ENCODE assay signal across 8 cellular contexts in genomic region chr19:45440259-45440638, GRCh38. TPM values are rescaled to one million over a fixed set of nuclear protein-coding genes. Genes with fewer than 3 reads are reported as not detected.
DNase-seq lines count a peak whose midpoint lies in the region; ATAC-seq and TF ChIP-seq lines count a peak whose summit lies in the region.

No MANE protein-coding gene starts in this region.

- no peaks in the 10 kb centered on the region for H3K27me3 ChIP-seq in cardiac muscle cell
- no peaks in the 10 kb centered on the region for H3K27me3 ChIP-seq in breast epithelium
- H3K27me3 ChIP-seq in mesenchymal stem cell (ENCODE audit: control insufficient read depth in 1 of 2, insufficient read depth in 1 of 2, low read length in 2 of 2) = no peaks in the 10 kb centered on the region
- H3K27me3 ChIP-seq in upper lobe of right lung = no peaks in the 10 kb centered on the region

- 73% methylated on average over 7 of the region's 9 CpGs for WGBS in mesenchymal stem cell

- no peak for DNase-seq in cardiac muscle cell (ENCODE audit: low read depth in 1 of 2, low spot score in 1 of 2)
- DNase-seq in left ventricle myocardium superior = no peak
- no peak for DNase-seq in breast epithelium (ENCODE audit: low spot score in 2 of 2)
- no peak for DNase-seq in mesenchymal stem cell
- DNase-seq in upper lobe of right lung = no peak
- DNase-seq in NCI-H345 treated with DMSO at 0.1 percent for 48 hours (lab: John Stamatoyannopoulos, UW; ENCODE audit: unreplicated experiment) = no peak
- DNase-seq in NCI-H1105 (lab: John Stamatoyannopoulos, UW) = no peak

- H4K8ac ChIP-seq in mesenchymal stem cell (ENCODE audit: low read length) = peak overlapping the region; percentile 80

- H3K9me3 ChIP-seq in cardiac muscle cell (ENCODE audit: low read depth) (no peaks in the 10 kb centered on the region), breast epithelium (no peaks in the 10 kb centered on the region), mesenchymal stem cell (ENCODE audit: control insufficient read depth, low read length) (no peaks in the 10 kb centered on the region), upper lobe of right lung (no peaks in the 10 kb centered on the region)

- peak overlapping the region; percentile 22 to 96 for H2BK12ac ChIP-seq in mesenchymal stem cell (ENCODE audit: low read length in 2 of 2)

- intact Hi-C loops in left ventricle myocardium superior (cut with micrococcal nuclease) (no loop called here), breast epithelium (cut with DNase I; ENCODE audit: low total_unique reads) (no loop called here), upper lobe of right lung (cut with DNase I) (loop anchor here (2.0 kb wide), 1 partner anchor 39 kb away; no protein-coding TSS in a partner anchor)

- H3K36me3 ChIP-seq in cardiac muscle cell (no peaks in the 10 kb centered on the region), breast epithelium (no peaks in the 10 kb centered on the region), mesenchymal stem cell (ENCODE audit: control insufficient read depth in 1 of 2, insufficient read depth in 2 of 2, low read depth in 1 of 2, low read length in 2 of 2) (no peaks in the 10 kb centered on the region), upper lobe of right lung (no peaks in the 10 kb centered on the region)

- H3K4me1 ChIP-seq in cardiac muscle cell (ENCODE audit: low read depth) = peaks cover 17% of the 10 kb centered on the region
- peaks cover 0 to 12% of the 10 kb centered on the region in 2 donors for H3K4me1 ChIP-seq in breast epithelium
- peaks cover 21% of the 10 kb centered on the region for H3K4me1 ChIP-seq in mesenchymal stem cell (ENCODE audit: control insufficient read depth, insufficient read depth, low read depth, low read length)
- H3K4me1 ChIP-seq in upper lobe of right lung = peaks cover 17% of the 10 kb centered on the region

- TF ChIP-seq CTCF in cardiac muscle cell (IDR thresholded peaks at IDR 0.05; ENCODE audit: low read depth, low read length) (no peak), breast epithelium (IDR thresholded peaks at IDR 0.05) (no peak), upper lobe of right lung (IDR thresholded peaks at IDR 0.05) (no peak)

- no peak for TF ChIP-seq POLR2A in breast epithelium (IDR thresholded peaks at IDR 0.05)

- peak overlapping the region; percentile 85 for H3K9ac ChIP-seq in mesenchymal stem cell (ENCODE audit: low read length)

- H3K4me3 ChIP-seq in cardiac muscle cell (peak overlapping the region; percentile 71), breast epithelium (peak overlapping the region; percentile 58 to 88 (median 74)), mesenchymal stem cell (ENCODE audit: insufficient read depth in 1 of 2, low read depth in 1 of 2, low read length in 2 of 2) (peak overlapping the region; percentile 71 to 72), upper lobe of right lung (peak overlapping the region; percentile 72)

- H3K4me2 ChIP-seq in mesenchymal stem cell (ENCODE audit: low read length, poor library complexity, severe bottlenecking) = peak overlapping the region; percentile 78

- H3K18ac ChIP-seq in mesenchymal stem cell (ENCODE audit: low read depth in 1 of 2, low read length in 2 of 2) = peak overlapping the region; percentile 25 to 92

- H3K14ac ChIP-seq in mesenchymal stem cell (ENCODE audit: low read length in 2 of 2) = peak overlapping the region in 1 of 2 experiments; percentile 57

- peak overlapping the region; percentile 56 for H2BK120ac ChIP-seq in mesenchymal stem cell (ENCODE audit: low read depth, low read length)

- no peak overlapping the region for H3K23ac ChIP-seq in mesenchymal stem cell (ENCODE audit: low read length in 2 of 2)

- H3K27ac ChIP-seq in cardiac muscle cell (peak overlapping the region; percentile 97), breast epithelium (peak overlapping the region; percentile 96 to 97), mesenchymal stem cell (ENCODE audit: low read length, poor library complexity, severe bottlenecking) (no peak overlapping the region), upper lobe of right lung (peak overlapping the region; percentile 87)

- H3K4ac ChIP-seq in mesenchymal stem cell (ENCODE audit: low read depth in 1 of 2, low read length in 2 of 2) = peak overlapping the region in 1 of 2 experiments; percentile 94

- no peaks in the 10 kb centered on the region for H3K79me1 ChIP-seq in mesenchymal stem cell (replicated peaks; ENCODE audit: low read length, poor library complexity, severe bottlenecking)

- peak overlapping the region; percentile 92 for H2BK15ac ChIP-seq in mesenchymal stem cell (ENCODE audit: low read depth, poor library complexity, severe bottlenecking)

- H4K91ac ChIP-seq in mesenchymal stem cell (ENCODE audit: low read length) = peak overlapping the region; percentile 79

- H2AFZ ChIP-seq in mesenchymal stem cell (ENCODE audit: low read depth, low read length) = peak overlapping the region; percentile 70

- ATAC-seq in left ventricle myocardium superior = no peak
- no peak for ATAC-seq in upper lobe of right lung
- ATAC-seq in HG02840 (IDR thresholded peaks at IDR 0.05; ENCODE audit: low FRiP score, unreplicated experiment) = no peak

- H2AK5ac ChIP-seq in mesenchymal stem cell (ENCODE audit: low read length, severe bottlenecking) = no peak overlapping the region

- H2BK5ac ChIP-seq in mesenchymal stem cell (ENCODE audit: low read depth, low read length, poor library complexity, severe bottlenecking) = no peak overlapping the region

RNA-seq across cellular contexts. Expression of gene ERCC1, which starts 16.5 kb away (rescaled TPM):
- total RNA-seq in cardiac muscle cell (120 and 164 TPM in 2 replicates), left ventricle myocardium superior (150 TPM), breast epithelium (10 to 100 TPM; 89.9 to 96.7 (median 91.2) TPM), upper lobe of right lung (48.8 TPM)
- 138 and 169 TPM in 2 replicates for polyA plus RNA-seq in cardiac muscle cell
- polyA plus RNA-seq in mesenchymal stem cell (2013, experiment 1 of 2) = 96.4 TPM
- polyA plus RNA-seq in mesenchymal stem cell (2013, experiment 2 of 2) = 96.1 TPM

RNA-seq across cellular contexts. Expression of gene FOSB, which starts 27.5 kb away (rescaled TPM):
- total RNA-seq in cardiac muscle cell = 0.88 and 4.5 TPM in 2 replicates
- polyA plus RNA-seq in cardiac muscle cell = 1.7 and 3.0 TPM in 2 replicates
- 0.79 TPM for total RNA-seq in left ventricle myocardium superior
- total RNA-seq in breast epithelium = 100 to 1,000 TPM in 1 of 3 donors, 10 to 100 TPM in 2; 29.8 to 109 (median 38.4) TPM
- polyA plus RNA-seq in mesenchymal stem cell (2013, experiment 1 of 2) = 167 TPM
- polyA plus RNA-seq in mesenchymal stem cell (2013, experiment 2 of 2) = 130 TPM
- 3.6 TPM for total RNA-seq in upper lobe of right lung

RNA-seq across cellular contexts. Expression of gene POLR1G, which starts 33.8 kb away (rescaled TPM):
- 6.5 and 17.8 TPM in 2 replicates for total RNA-seq in cardiac muscle cell
- 6.0 and 6.6 TPM in 2 replicates for polyA plus RNA-seq in cardiac muscle cell
- total RNA-seq in left ventricle myocardium superior = 7.0 TPM
- 1 to 10 TPM; 2.6 to 6.9 (median 5.3) TPM for total RNA-seq in breast epithelium
- 6.0 TPM for polyA plus RNA-seq in mesenchymal stem cell (2013, experiment 1 of 2)
- polyA plus RNA-seq in mesenchymal stem cell (2013, experiment 2 of 2) = 6.5 TPM
- 5.4 TPM for total RNA-seq in upper lobe of right lung

RNA-seq across cellular contexts. Expression of gene PPP1R13L, which starts 35.4 kb away (rescaled TPM):
- total RNA-seq in cardiac muscle cell (49.7 and 118 TPM in 2 replicates), left ventricle myocardium superior (222 TPM), breast epithelium (10 to 100 TPM in 2 of 3 donors, 1 to 10 TPM in 1; 3.4 to 45.1 (median 34.7) TPM), upper lobe of right lung (67.9 TPM)
- polyA plus RNA-seq in cardiac muscle cell = 39.5 and 54.1 TPM in 2 replicates
- polyA plus RNA-seq in mesenchymal stem cell (2013, experiment 1 of 2) = 9.0 TPM
- 9.8 TPM for polyA plus RNA-seq in mesenchymal stem cell (2013, experiment 2 of 2)

RNA-seq across cellular contexts. Expression of gene RTN2, which starts 56.6 kb away (rescaled TPM):
- 43.7 and 56.5 TPM in 2 replicates for total RNA-seq in cardiac muscle cell
- 92.2 and 111 TPM in 2 replicates for polyA plus RNA-seq in cardiac muscle cell
- 29.8 TPM for total RNA-seq in left ventricle myocardium superior
- total RNA-seq in breast epithelium = 10 to 100 TPM in 1 of 3 donors, 1 to 10 TPM in 2; 5.9 to 15.1 (median 7.2) TPM
- polyA plus RNA-seq in mesenchymal stem cell (2013, experiment 1 of 2) = 30.0 TPM
- 31.0 TPM for polyA plus RNA-seq in mesenchymal stem cell (2013, experiment 2 of 2)
- 13.3 TPM for total RNA-seq in upper lobe of right lung
